ENCODE assay signal across 8 cellular contexts in the genomic region with DNA sequence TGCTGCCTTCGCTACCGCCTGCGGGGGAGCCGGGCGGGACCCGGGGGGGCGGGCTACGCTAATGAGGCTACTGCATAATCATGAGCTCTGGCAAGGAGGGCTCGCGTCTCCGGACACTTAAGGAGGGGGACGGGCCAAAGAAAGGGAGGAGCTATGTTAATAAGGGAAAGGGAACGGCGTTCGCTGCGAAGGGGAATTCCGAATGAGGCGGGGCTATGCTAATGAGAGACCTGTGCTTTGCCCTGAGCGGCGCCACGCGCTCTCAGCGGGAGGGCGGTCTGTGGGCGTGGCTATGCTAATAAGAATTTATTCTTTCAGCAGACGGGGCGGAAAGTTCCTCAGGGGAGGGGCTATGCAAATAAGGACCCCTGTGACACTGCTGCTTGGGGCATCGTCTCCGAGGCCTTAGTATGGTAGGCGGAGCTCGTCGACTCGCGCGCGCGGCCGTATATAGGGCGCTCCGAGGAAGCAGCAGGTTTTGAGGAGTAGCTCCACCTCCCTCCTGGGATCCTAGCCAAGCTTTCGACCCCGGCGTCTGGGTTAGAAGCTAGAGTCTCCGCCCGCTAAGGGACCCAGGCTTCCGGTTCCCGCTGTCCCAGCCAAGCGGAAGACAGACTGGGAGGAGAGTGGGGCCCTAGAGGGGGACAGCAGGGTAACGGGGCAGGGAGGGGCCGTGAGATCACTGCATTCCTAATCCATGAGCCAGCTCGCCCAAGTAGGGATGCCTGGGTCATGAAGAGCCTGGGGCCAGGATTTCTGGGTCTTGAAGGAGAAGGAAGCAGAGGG. TPM values are rescaled to one million over a fixed set of nuclear protein-coding genes. Genes with fewer than 3 reads are reported as not detected.
DNase-seq lines count a peak whose midpoint lies in the region; ATAC-seq and TF ChIP-seq lines count a peak whose summit lies in the region.

A gene (minus strand): TSS at position 31 of the 786 bp plus-strand sequence. CDS start 45 bp downstream, outside the sequence.

- H3K27me3 Mint-ChIP-seq in activated B cell treated with CpG ODN at 0.5 μM for 24 hours (no peaks in the 10 kb centered on the region), immature natural killer cell (ENCODE audit: low read depth in 3 of 3) (peaks cover 5 to 10% (median 9%) of the 10 kb centered on the region in 3 donors)

- H3K27me3 ChIP-seq in AG04450 (ENCODE audit: control insufficient read depth, insufficient read depth, low read length), result no peaks in the 10 kb centered on the region

- ATAC-seq in GM18909 (IDR thresholded peaks at IDR 0.05; ENCODE audit: poor library complexity, unreplicated experiment) (peak; percentile 68), HG03175 (IDR thresholded peaks at IDR 0.05; ENCODE audit: unreplicated experiment) (peak; percentile 62), activated B cell treated with CpG ODN at 0.5 μM for 24 hours (ENCODE audit: low read depth) (peak; percentile 69)

- H3K36me3 Mint-ChIP-seq in activated B cell treated with CpG ODN at 0.5 μM for 24 hours (ENCODE audit: low read depth), result peaks cover 12% of the 10 kb centered on the region
- no peaks in the 10 kb centered on the region for H3K36me3 Mint-ChIP-seq in immature natural killer cell

- CTCF ChIA-PET in AG04450 (lab: Charles Lee), result interaction anchor here (0.7 to 1.7 kb wide), 6 partner anchors 32 to 167 kb away, joined by 3 to 10 read pairs (median 3); a partner anchor contains a TSS
- CTCF ChIA-PET in activated B cell treated with CpG ODN at 0.5 μM for 24 hours (lab: Charles Lee), result interaction anchor here (1.0 to 2.3 kb wide), 4 partner anchors 37 to 47 kb away, joined by 3 to 8 read pairs (median 4); a partner anchor contains a TSS

- intact Hi-C loops in activated B cell treated with CpG ODN at 0.5 μM for 24 hours (cut with micrococcal nuclease), result loop anchor here (1.0 to 5.0 kb wide), 8 partner anchors 50 to 1003 kb away; a partner anchor contains a TSS

- DNase-seq in AG04450 (ENCODE audit: low read depth, low spot score), result peak; percentile 100
- DNase-seq in NCI-H226, result peak; percentile 100
- peak; percentile 97 for DNase-seq in activated B cell treated with CpG ODN at 0.5 μM for 24 hours
- DNase-seq in central memory CD4-positive, alpha-beta T cell, result peak; percentile 100
- DNase-seq in immature natural killer cell, result peak; percentile 100
- peak; percentile 100 for DNase-seq in smooth muscle cell of the brain vasculature (ENCODE audit: low read depth, low spot score)

- POLR2A ChIA-PET in AG04450 (lab: Yijun Ruan, JAX), result interaction anchor here (0.6 to 3.8 kb wide), 16 partner anchors 8 to 234 kb away, joined by 3 to 22 read pairs (median 4); a partner anchor contains a TSS
- POLR2A ChIA-PET in activated B cell treated with CpG ODN at 0.5 μM for 24 hours (lab: Charles Lee), result interaction anchor here (0.5 to 4.0 kb wide), 25 partner anchors 8 to 1021 kb away, joined by 3 to 97 read pairs (median 5); a partner anchor contains a TSS

- H3K4me1 Mint-ChIP-seq in activated B cell treated with CpG ODN at 0.5 μM for 24 hours (peaks cover 59% of the 10 kb centered on the region), immature natural killer cell (peaks cover 55 to 64% of the 10 kb centered on the region in 2 donors)

- peak within 1 kb of the TSS; percentile 96 for H3K27ac Mint-ChIP-seq in activated B cell treated with CpG ODN at 0.5 μM for 24 hours
- H3K27ac Mint-ChIP-seq in immature natural killer cell, result peak within 1 kb of the TSS; percentile 93 to 100 (median 98)

- TF ChIP-seq CTCF in AG04450 (IDR thresholded peaks at IDR 0.05; ENCODE audit: low read depth, low read length) (no peak), activated B cell treated with CpG ODN at 0.5 μM for 24 hours (IDR thresholded peaks at IDR 0.05) (no peak)

- H3K4me3 ChIP-seq in AG04450 (ENCODE audit: low read depth, low read length), result peak within 1 kb of the TSS; percentile 73

- H3K27ac ChIP-seq in AG04450 (ENCODE audit: low read depth, low read length), result peak within 1 kb of the TSS; percentile 100

- H3K4me3 Mint-ChIP-seq in activated B cell treated with CpG ODN at 0.5 μM for 24 hours (peak within 1 kb of the TSS; percentile 93), immature natural killer cell (peak within 1 kb of the TSS; percentile 92 to 97 (median 95))

- no peaks in the 10 kb centered on the region for H3K9me3 Mint-ChIP-seq in activated B cell treated with CpG ODN at 0.5 μM for 24 hours
- H3K9me3 Mint-ChIP-seq in immature natural killer cell, result no peaks in the 10 kb centered on the region

- H3K9me3 ChIP-seq in AG04450 (ENCODE audit: control insufficient read depth, insufficient read depth, low read length), result no peaks in the 10 kb centered on the region

RNA-seq across cellular contexts. Expression of the gene that starts here (rescaled TPM):
- polyA plus RNA-seq in AG04450 (2011; rRNA removed) (64.2 and 93.3 TPM in 2 replicates), immature natural killer cell (10 to 100 TPM in 2 of 3 donors, 1 to 10 TPM in 1; 9.0 to 17.3 (median 13.5) TPM)
- polyA minus RNA-seq in AG04450 (2011; rRNA and poly(A)+ RNA removed), result 40.1 and 53.1 TPM in 2 replicates
- total RNA-seq in activated B cell treated with CpG ODN at 0.5 μM for 24 hours, result 4.8 and 5.1 TPM in 2 replicates

Comparison
In these comparisons a context has a peak if more than half of its experiments do, and no peak if none do; other contexts are left out.
1. Peak in every context shown above with its lines: DNase-seq, ATAC-seq, H3K4me3 ChIP-seq and H3K27ac ChIP-seq.